In genomic region chr1:75943037-75943436, GRCh38 we compare ENCODE assay signal across 16 cellular contexts. TPM values are rescaled to one million over a fixed set of nuclear protein-coding genes. Genes with fewer than 3 reads are reported as not detected.
"Had no signal": no experiment of that assay in that cellular context is flagged by ENCODE, and none has a peak within 500 bp of the region (broad histone marks: within the 10 kb centered on the region; RNA-seq: fewer than 3 reads in every experiment).

No MANE protein-coding gene starts in this region.

RNA-seq across cellular contexts. Expression of gene ASB17, which starts 10.8 kb away (rescaled TPM):
- total RNA-seq: activated CD4-positive, alpha-beta T cell treated with anti-CD3 and anti-CD28 coated beads for 36 hours; astrocyte; breast epithelium; esophagus muscularis mucosa; gastroesophageal sphincter; lower leg skin; mesenteric fat pad; naive thymus-derived CD8-positive, alpha-beta T cell; osteocyte; psoas muscle; suprapubic skin; transverse colon; uterus; WTC11 had no signal
- polyA plus RNA-seq: adipose tissue; naive thymus-derived CD8-positive, alpha-beta T cell; psoas muscle; small intestine had no signal
